9 cellular contexts compared by ENCODE assay signal in genomic region chr7:21365866-21366624, GRCh38.
DNase-seq lines count a peak whose midpoint lies in the region; ATAC-seq and TF ChIP-seq lines count a peak whose summit lies in the region.
"Had no signal": no experiment of that assay in that cellular context is flagged by ENCODE, and none has a peak within 500 bp of the region (broad histone marks: within the 10 kb centered on the region; RNA-seq: fewer than 3 reads in every experiment).

No MANE protein-coding gene starts in this region.

- no peak for ATAC-seq in HG03280 (IDR thresholded peaks at IDR 0.05; ENCODE audit: unreplicated experiment)

- H3K4me1 ChIP-seq in tibial artery = no peaks in the 10 kb centered on the region

- H3K27ac ChIP-seq in tibial artery = no peak overlapping the region

- intact Hi-C loops in tibial artery (cut with DNase I; ENCODE audit: low total_unique reads) = no loop called here

- no peaks in the 10 kb centered on the region for H3K27me3 ChIP-seq in tibial artery

- peaks cover 0 to 9% (median 0%) of the 10 kb centered on the region in 3 donors for H3K9me3 ChIP-seq in tibial artery

- no peaks in the 10 kb centered on the region for H3K36me3 ChIP-seq in tibial artery

- no peak overlapping the region for H3K4me3 ChIP-seq in tibial artery

- DNase-seq in AML-193 (lab: John Stamatoyannopoulos, UW) (peak; percentile 10 to 36), HPDE6-E6E7 (ENCODE audit: extremely low spot score) (peak; percentile 73), NCI-H526 treated with DMSO at 0.1 percent for 48 hours (lab: John Stamatoyannopoulos, UW) (peak; percentile 85), dedifferentiated amniotic fluid mesenchymal stem cell (ENCODE audit: extremely low spot score) (peak; percentile 20), tibial artery (no peak), T1000 (lab: John Stamatoyannopoulos, UW) (no peak)
- no peak for DNase-seq in stimulated activated CD4-positive, alpha-beta T cell treated with anti-CD3 and anti-CD28 coated beads, Interleukin-1b, Interleukin-23, amount 100 ng/mL, for 48 hours
- DNase-seq: caudate nucleus had no signal

- no peak for TF ChIP-seq CTCF in tibial artery (IDR thresholded peaks at IDR 0.05)

Comparison
In these comparisons a context has a peak if more than half of its experiments do, and no peak if none do; other contexts are left out.
1. DNase-seq: peak in AML-193 (2 of 2), HPDE6-E6E7 (single experiment), NCI-H526 treated with DMSO at 0.1 percent for 48 hours (single experiment) and dedifferentiated amniotic fluid mesenchymal stem cell (single experiment); none in tibial artery (0 of 2), stimulated activated CD4-positive, alpha-beta T cell treated with anti-CD3 and anti-CD28 coated beads, Interleukin-1b, Interleukin-23, amount 100 ng/mL, for 48 hours (single experiment) and T1000 (single experiment).